ENCODE assay signal across 18 cellular contexts in genomic region chr11:66476841-66477251, GRCh38. TPM values are rescaled to one million over a fixed set of nuclear protein-coding genes. Genes with fewer than 3 reads are reported as not detected.
DNase-seq lines count a peak whose midpoint lies in the region; ATAC-seq and TF ChIP-seq lines count a peak whose summit lies in the region.
"Had no signal": no experiment of that assay in that cellular context is flagged by ENCODE, and none has a peak within 500 bp of the region (broad histone marks: within the 10 kb centered on the region; RNA-seq: fewer than 3 reads in every experiment).

No MANE protein-coding gene starts in this region.

- ATAC-seq in GM21619 (IDR thresholded peaks at IDR 0.05; ENCODE audit: unreplicated experiment): no peak
- ATAC-seq: naive thymus-derived CD8-positive, alpha-beta T cell; PC-3 had no signal

- dilution Hi-C loops in mammary epithelial cell (cut with HindIII; ENCODE audit: low sequenced_read_pairs): no loop called here

- TF ChIP-seq CTCF in MCF 10A (IDR thresholded peaks at IDR 0.05; ENCODE audit: unreplicated experiment) (no peak), mammary epithelial cell (conservative IDR thresholded peaks at IDR 0.05 in 1 of 2, IDR thresholded peaks at IDR 0.05 in 1 of 2; ENCODE audit: extremely low read depth in 1 of 2, insufficient read depth in 1 of 2, low read depth in 1 of 2, low read length in 2 of 2) (no peak), GM13976 (IDR thresholded peaks at IDR 0.05; ENCODE audit: borderline replicate concordance, control extremely low read depth, extremely low read depth, insufficient read depth, missing control alignments) (no peak)

- no peaks in the 10 kb centered on the region for H3K36me3 ChIP-seq in mammary epithelial cell (ENCODE audit: insufficient read depth, low read length)

- no peak overlapping the region for H3K4me3 Mint-ChIP-seq in MCF 10A (ENCODE audit: unreplicated experiment)

- DNase-seq in MCF 10A (ENCODE audit: unreplicated experiment) (no peak), mammary epithelial cell (no peak), cerebellar cortex (ENCODE audit: low spot score) (peak; percentile 64), T1000 (lab: John Stamatoyannopoulos, UW) (no peak), GM13976 (ENCODE audit: low spot score) (no peak)
- DNase-seq: activated CD4-positive, CD25-positive, alpha-beta regulatory T cell treated with anti-CD3 and anti-CD28 coated beads, Interleukin-2, amount 50 U/mL, for 72 hours; DMS53; effector CD4-positive, alpha-beta T cell; naive thymus-derived CD8-positive, alpha-beta T cell; NCI-H1092; NCI-H446 treated with DMSO at 0.1 percent for 48 hours; PC-3; SW 1271 had no signal

- H3K27me3 Mint-ChIP-seq in MCF 10A (ENCODE audit: insufficient read depth, unreplicated experiment): no peaks in the 10 kb centered on the region
- H3K27me3 Mint-ChIP-seq: activated naive CD4-positive, alpha-beta T cell treated with anti-CD3 and anti-CD28 coated beads, Interleukin-2, amount 50 U/mL, for 24 hours; naive thymus-derived CD8-positive, alpha-beta T cell had no signal

- in situ Hi-C loops in mammary epithelial cell (cut with MboI; ENCODE audit: low sequenced_read_pairs in 2 of 2): loop anchor here in 1 of 2 donors (10.0 kb wide), 1 partner anchor 72 kb away; no protein-coding TSS in a partner anchor
- in situ Hi-C loops in GM13976 (cut with MboI; ENCODE audit: low sequenced_read_pairs, unreplicated experiment): no loop called here

- peak overlapping the region; percentile 29 for H3K27ac Mint-ChIP-seq in MCF 10A (ENCODE audit: low read depth, unreplicated experiment)
- H3K27ac Mint-ChIP-seq: activated naive CD4-positive, alpha-beta T cell treated with anti-CD3 and anti-CD28 coated beads, Interleukin-2, amount 50 U/mL, for 24 hours had no signal

- POLR2A ChIA-PET in MCF 10A (lab: Yijun Ruan, JAX): interaction anchor here (1.1 kb wide), 1 partner anchor 9 kb away, joined by 3 read pairs; no protein-coding TSS in a partner anchor

- peaks cover 18% of the 10 kb centered on the region for H3K79me2 ChIP-seq in mammary epithelial cell (ENCODE audit: insufficient read depth, low read length)

- CTCF ChIA-PET in MCF 10A (lab: Yijun Ruan, JAX) (interaction anchor here (1.4 kb wide), 1 partner anchor 67 kb away, joined by 4 read pairs; no protein-coding TSS in a partner anchor), mammary epithelial cell (lab: Charles Lee; ENCODE audit: low non-redundant PET) (no interaction called here)

- no peaks in the 10 kb centered on the region for H3K27me3 ChIP-seq in mammary epithelial cell (ENCODE audit: insufficient read depth, low read length)

- H4K20me1 ChIP-seq in mammary epithelial cell (ENCODE audit: insufficient read depth, low read length): no peaks in the 10 kb centered on the region

- peaks cover 10% of the 10 kb centered on the region for H3K4me1 ChIP-seq in mammary epithelial cell (ENCODE audit: insufficient read depth, low read length)

- no TSS peak for BruUV-seq in MCF 10A (replicated peaks; lab: Mats Ljungman, UMichigan)
- BruUV-seq in mammary epithelial cell (replicated peaks; lab: Mats Ljungman, UMichigan): no TSS peak

- WGBS in mammary epithelial cell (ENCODE audit: low coverage, missing lambda C conversion rate): 76% methylated on average over 8 of the region's 9 CpGs

- no peak overlapping the region for H2AFZ ChIP-seq in mammary epithelial cell (ENCODE audit: low read depth, low read length)

- H3K27ac ChIP-seq in mammary epithelial cell (ENCODE audit: insufficient read depth, low read depth, low read length): no peak overlapping the region

- H3K9me3 Mint-ChIP-seq in MCF 10A (ENCODE audit: unreplicated experiment): no peaks in the 10 kb centered on the region
- H3K9me3 Mint-ChIP-seq: activated naive CD4-positive, alpha-beta T cell treated with anti-CD3 and anti-CD28 coated beads, Interleukin-2, amount 50 U/mL, for 24 hours; naive thymus-derived CD8-positive, alpha-beta T cell had no signal

- H3K4me1 Mint-ChIP-seq in MCF 10A (ENCODE audit: insufficient read depth, unreplicated experiment): peaks cover 18% of the 10 kb centered on the region

- intact Hi-C loops in MCF 10A (cut with micrococcal nuclease): no loop called here
- intact Hi-C loops in mammary epithelial cell (cut with micrococcal nuclease): no loop called here

- no peak overlapping the region for H3K4me3 ChIP-seq in mammary epithelial cell (replicated peaks in 1 of 3; ENCODE audit: insufficient read depth in 1 of 3, low read depth in 2 of 3, low read length in 3 of 3)

- no peak overlapping the region for H3K4me2 ChIP-seq in mammary epithelial cell (ENCODE audit: insufficient read depth, low read depth, low read length)

- H3K9ac ChIP-seq in mammary epithelial cell (ENCODE audit: insufficient read depth, low read length): no peak overlapping the region

- H3K36me3 Mint-ChIP-seq in MCF 10A (ENCODE audit: insufficient read depth, unreplicated experiment): peaks cover 30% of the 10 kb centered on the region
- H3K36me3 Mint-ChIP-seq: activated naive CD4-positive, alpha-beta T cell treated with anti-CD3 and anti-CD28 coated beads, Interleukin-2, amount 50 U/mL, for 24 hours had no signal

- no peaks in the 10 kb centered on the region for H3K9me3 ChIP-seq in mammary epithelial cell (replicated peaks; ENCODE audit: insufficient read depth, low read length)

RNA-seq across cellular contexts. Expression of gene DPP3, which starts 3.4 kb away (rescaled TPM):
- total RNA-seq in MCF 10A (2022): 34.4 and 40.9 TPM in 2 replicates
- 10 to 100 TPM; 54.3 to 59.8 TPM for total RNA-seq in mammary epithelial cell
- 59.1 TPM for polyA plus RNA-seq in mammary epithelial cell
- polyA minus RNA-seq in mammary epithelial cell: 178 TPM

RNA-seq across cellular contexts. Expression of gene PELI3, which starts 10.1 kb away (rescaled TPM):
- total RNA-seq in MCF 10A (2022) (5.0 and 6.1 TPM in 2 replicates), mammary epithelial cell (1 to 10 TPM; 8.4 to 9.7 TPM)
- polyA plus RNA-seq in mammary epithelial cell: 4.6 TPM
- polyA minus RNA-seq in mammary epithelial cell: 6.7 TPM

RNA-seq across cellular contexts. Expression of gene BBS1, which starts 33.6 kb away (rescaled TPM):
- total RNA-seq in MCF 10A (2022): 31.7 and 33.9 TPM in 2 replicates
- 10 to 100 TPM; 20.3 to 44.2 TPM for total RNA-seq in mammary epithelial cell
- 14.6 TPM for polyA plus RNA-seq in mammary epithelial cell
- 79.2 TPM for polyA minus RNA-seq in mammary epithelial cell

RNA-seq across cellular contexts. Expression of gene MRPL11, which starts 38.2 kb away (rescaled TPM):
- total RNA-seq in MCF 10A (2022) (65.5 and 69.1 TPM in 2 replicates), mammary epithelial cell (10 to 100 TPM; 19.8 to 47.6 TPM)
- polyA plus RNA-seq in mammary epithelial cell: 44.2 TPM
- polyA minus RNA-seq in mammary epithelial cell: 31.1 TPM

RNA-seq across cellular contexts. Expression of gene NPAS4, which starts 56.0 kb away (rescaled TPM):
- not detected in 2 replicates for total RNA-seq in MCF 10A (2022)
- under 1 TPM in 1 of 2 donors, not detected in 1; under 0.01 TPM for total RNA-seq in mammary epithelial cell
- not detected for polyA plus RNA-seq in mammary epithelial cell
- polyA minus RNA-seq in mammary epithelial cell: not detected
- total RNA-seq: H4; liver; naive thymus-derived CD8-positive, alpha-beta T cell; PC-3; renal cortical epithelial cell had no signal
- polyA plus RNA-seq: naive thymus-derived CD8-positive, alpha-beta T cell had no signal
